17 cellular contexts compared by ENCODE assay signal in the genomic region with DNA sequence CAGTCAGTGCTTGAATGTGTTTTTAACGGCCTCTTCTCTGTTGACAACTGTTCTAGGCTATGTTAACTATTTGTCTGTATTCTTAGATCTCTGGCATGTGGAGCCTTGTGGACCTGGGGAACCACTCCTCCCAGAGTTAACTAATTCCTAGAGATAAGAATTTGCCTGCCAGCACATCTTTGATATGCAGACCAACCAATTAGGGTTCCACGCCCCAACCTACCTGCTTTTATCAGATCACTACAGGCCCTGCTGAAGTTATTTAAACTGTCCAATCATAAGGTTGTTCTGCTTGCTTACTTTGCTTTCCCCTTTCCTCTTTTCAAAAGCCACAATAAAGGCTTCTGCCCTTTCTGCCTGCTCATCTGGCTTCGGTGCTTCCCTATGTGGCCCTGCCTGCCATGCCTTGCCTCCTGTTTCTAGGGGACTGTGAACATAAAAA. TPM values are rescaled to one million over a fixed set of nuclear protein-coding genes. Genes with fewer than 3 reads are reported as not detected.
DNase-seq lines count a peak whose midpoint lies in the region; ATAC-seq and TF ChIP-seq lines count a peak whose summit lies in the region.
"Had no signal": no experiment of that assay in that cellular context is flagged by ENCODE, and none has a peak within 500 bp of the region (broad histone marks: within the 10 kb centered on the region; RNA-seq: fewer than 3 reads in every experiment).

No MANE protein-coding gene starts in this region.

- ATAC-seq in activated naive CD8-positive, alpha-beta T cell treated with anti-CD3 and anti-CD28 coated beads, Interleukin-2, amount 50 U/mL, for 24 hours, result no peak
- peak; percentile 80 for ATAC-seq in WTC11
- ATAC-seq in GM19467 (IDR thresholded peaks at IDR 0.05; ENCODE audit: unreplicated experiment), result no peak
- ATAC-seq: A549, left colon had no signal

- peak overlapping the region; percentile 40 to 77 (median 62) for H3K27ac ChIP-seq in thyroid gland
- H3K27ac ChIP-seq: A549, breast epithelium, SK-N-MC, spleen had no signal

- H3K27me3 ChIP-seq in thyroid gland, result no peaks in the 10 kb centered on the region
- H3K27me3 ChIP-seq: breast epithelium, spleen had no signal

- peaks cover 12% of the 10 kb centered on the region for H3K4me1 Mint-ChIP-seq in activated naive CD8-positive, alpha-beta T cell treated with anti-CD3 and anti-CD28 coated beads, Interleukin-2, amount 50 U/mL, for 24 hours
- peaks cover 5% of the 10 kb centered on the region for H3K4me1 Mint-ChIP-seq in activated naive CD8-positive, alpha-beta T cell treated with anti-CD3 and anti-CD28 coated beads for 36 hours
- peaks cover 16% of the 10 kb centered on the region for H3K4me1 Mint-ChIP-seq in WTC11

- peak overlapping the region; percentile 17 for H3K27ac Mint-ChIP-seq in activated naive CD8-positive, alpha-beta T cell treated with anti-CD3 and anti-CD28 coated beads, Interleukin-2, amount 50 U/mL, for 24 hours
- no peak overlapping the region for H3K27ac Mint-ChIP-seq in activated naive CD8-positive, alpha-beta T cell treated with anti-CD3 and anti-CD28 coated beads for 36 hours
- H3K27ac Mint-ChIP-seq in WTC11, result no peak overlapping the region

- intact Hi-C loops in thyroid gland (cut with DNase I), result no loop called here

- peaks cover 28 to 38% of the 10 kb centered on the region in 2 donors for H3K4me1 ChIP-seq in thyroid gland
- H3K4me1 ChIP-seq: breast epithelium had no signal

- CTCF ChIA-PET in WTC11 (lab: Charles Lee), result no interaction called here

- H3K36me3 ChIP-seq in thyroid gland, result no peaks in the 10 kb centered on the region
- H3K36me3 ChIP-seq: breast epithelium, spleen had no signal

- POLR2A ChIA-PET in WTC11 (lab: Charles Lee), result no interaction called here

- no peak overlapping the region for H3K4me3 ChIP-seq in thyroid gland (replicated peaks in 1 of 3)
- H3K4me3 ChIP-seq: A549, breast epithelium, SK-N-MC, spleen had no signal

- no peak for TF ChIP-seq POLR2A in thyroid gland (IDR thresholded peaks at IDR 0.05)

- no peak for TF ChIP-seq CTCF in WTC11 (IDR thresholded peaks at IDR 0.05)
- no peak for TF ChIP-seq CTCF in thyroid gland (IDR thresholded peaks at IDR 0.05)

- no peaks in the 10 kb centered on the region for H3K36me3 Mint-ChIP-seq in activated naive CD8-positive, alpha-beta T cell treated with anti-CD3 and anti-CD28 coated beads, Interleukin-2, amount 50 U/mL, for 24 hours (ENCODE audit: low read depth)
- no peaks in the 10 kb centered on the region for H3K36me3 Mint-ChIP-seq in activated naive CD8-positive, alpha-beta T cell treated with anti-CD3 and anti-CD28 coated beads for 36 hours
- H3K36me3 Mint-ChIP-seq in WTC11, result no peaks in the 10 kb centered on the region; the same call in 1 of the 2 replicates

- no peaks in the 10 kb centered on the region for H3K9me3 Mint-ChIP-seq in activated naive CD8-positive, alpha-beta T cell treated with anti-CD3 and anti-CD28 coated beads, Interleukin-2, amount 50 U/mL, for 24 hours
- H3K9me3 Mint-ChIP-seq in activated naive CD8-positive, alpha-beta T cell treated with anti-CD3 and anti-CD28 coated beads for 36 hours, result no peaks in the 10 kb centered on the region
- H3K9me3 Mint-ChIP-seq in WTC11, result peaks cover 6% of the 10 kb centered on the region; the same call in 1 of the 2 replicates
- H3K9me3 Mint-ChIP-seq: neural crest cell had no signal

- DNase-seq in activated naive CD8-positive, alpha-beta T cell treated with anti-CD3 and anti-CD28 coated beads, Interleukin-2, amount 50 U/mL, for 24 hours, result no peak
- DNase-seq in activated naive CD8-positive, alpha-beta T cell treated with anti-CD3 and anti-CD28 coated beads for 36 hours, result no peak
- DNase-seq in HUDEP-2 (lab: John Stamatoyannopoulos, UW; ENCODE audit: unreplicated experiment in 76 of 76) (peak in 69 of 76 experiments; percentile 10 to 90 (median 56)), WTC11 (ENCODE audit: low spot score) (no peak), thyroid gland (no peak), putamen (ENCODE audit: low spot score) (no peak), NCI-H187 (lab: John Stamatoyannopoulos, UW) (no peak)
- DNase-seq: activated CD4-positive, alpha-beta T cell treated with anti-CD3 and anti-CD28 coated beads for 4 hours; left colon; NCI-H1105; NCI-H526; spleen had no signal

- H3K9me3 ChIP-seq in thyroid gland, result no peaks in the 10 kb centered on the region
- H3K9me3 ChIP-seq: A549, breast epithelium, spleen had no signal

- 58 to 61% methylated on average over 3 of the region's 3 CpGs for WGBS in thyroid gland, 2 donors

- H3K4me3 Mint-ChIP-seq in activated naive CD8-positive, alpha-beta T cell treated with anti-CD3 and anti-CD28 coated beads, Interleukin-2, amount 50 U/mL, for 24 hours, result no peak overlapping the region
- H3K4me3 Mint-ChIP-seq in activated naive CD8-positive, alpha-beta T cell treated with anti-CD3 and anti-CD28 coated beads for 36 hours, result no peak overlapping the region
- H3K4me3 Mint-ChIP-seq in WTC11, result no peak overlapping the region
- H3K4me3 Mint-ChIP-seq: neural crest cell had no signal

- H3K27me3 Mint-ChIP-seq in activated naive CD8-positive, alpha-beta T cell treated with anti-CD3 and anti-CD28 coated beads, Interleukin-2, amount 50 U/mL, for 24 hours, result no peaks in the 10 kb centered on the region
- peaks cover under 1% of the 10 kb centered on the region for H3K27me3 Mint-ChIP-seq in activated naive CD8-positive, alpha-beta T cell treated with anti-CD3 and anti-CD28 coated beads for 36 hours
- H3K27me3 Mint-ChIP-seq in WTC11 (ENCODE audit: low read depth), result no peaks in the 10 kb centered on the region; the same call in 1 of the 2 replicates

TF ChIP-seq in WTC11, 78 proteins besides CTCF, POLR2A, EP300 and RAD21:
- no peak for TF ChIP-seq NFYB (CRISPR knock-in tag; conservative IDR thresholded peaks at IDR 0.05; ENCODE audit: low read depth)
- TF ChIP-seq TEAD4 (CRISPR knock-in tag; IDR thresholded peaks at IDR 0.05), result no peak
- TF ChIP-seq, protein P1, sequence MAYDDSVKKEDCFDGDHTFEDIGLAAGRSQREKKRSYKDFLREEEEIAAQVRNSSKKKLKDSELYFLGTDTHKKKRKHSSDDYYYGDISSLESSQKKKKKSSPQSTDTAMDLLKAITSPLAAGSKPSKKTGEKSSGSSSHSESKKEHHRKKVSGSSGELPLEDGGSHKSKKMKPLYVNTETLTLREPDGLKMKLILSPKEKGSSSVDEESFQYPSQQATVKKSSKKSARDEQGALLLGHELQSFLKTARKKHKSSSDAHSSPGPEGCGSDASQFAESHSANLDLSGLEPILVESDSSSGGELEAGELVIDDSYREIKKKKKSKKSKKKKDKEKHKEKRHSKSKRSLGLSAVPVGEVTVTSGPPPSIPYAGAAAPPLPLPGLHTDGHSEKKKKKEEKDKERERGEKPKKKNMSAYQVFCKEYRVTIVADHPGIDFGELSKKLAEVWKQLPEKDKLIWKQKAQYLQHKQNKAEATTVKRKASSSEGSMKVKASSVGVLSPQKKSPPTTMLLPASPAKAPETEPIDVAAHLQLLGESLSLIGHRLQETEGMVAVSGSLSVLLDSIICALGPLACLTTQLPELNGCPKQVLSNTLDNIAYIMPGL (CRISPR knock-in tag; IDR thresholded peaks at IDR 0.05), result no peak
- TF ChIP-seq MXD4 (CRISPR knock-in tag; IDR thresholded peaks at IDR 0.05; ENCODE audit: borderline replicate concordance), result no peak

RNA-seq across cellular contexts. Expression of a gene that starts 8.5 kb away (rescaled TPM):
- under 1 TPM; 0.35 to 0.52 TPM for total RNA-seq in activated naive CD8-positive, alpha-beta T cell treated with anti-CD3 and anti-CD28 coated beads for 36 hours
- total RNA-seq in WTC11 (2021) (5.9 to 7.9 TPM (median 7.2 TPM) in 3 replicates), thyroid gland (100 to 1,000 TPM; 462 to 802 (median 490) TPM)

Comparison
In these comparisons a context has a peak if more than half of its experiments do, and no peak if none do; other contexts are left out.
1. DNase-seq: peak in HUDEP-2 (69 of 76); none in activated naive CD8-positive, alpha-beta T cell treated with anti-CD3 and anti-CD28 coated beads, Interleukin-2, amount 50 U/mL, for 24 hours (single experiment), activated naive CD8-positive, alpha-beta T cell treated with anti-CD3 and anti-CD28 coated beads for 36 hours (single experiment), WTC11 (single experiment), thyroid gland (0 of 2), putamen (single experiment) and NCI-H187 (0 of 2).
2. RNA of a gene that starts 8.5 kb away (total RNA-seq): 462 to 802 TPM in thyroid gland; 5.9 to 7.9 TPM in WTC11 and 0.35 to 0.52 TPM in activated naive CD8-positive, alpha-beta T cell treated with anti-CD3 and anti-CD28 coated beads for 36 hours; every median in the first group is over 10 times any median in the second.